13 cellular contexts compared by ENCODE assay signal in genomic region chrX:134184936-134185335, GRCh38. TPM values are rescaled to one million over a fixed set of nuclear protein-coding genes. Genes with fewer than 3 reads are reported as not detected.
"Had no signal": no experiment of that assay in that cellular context is flagged by ENCODE, and none has a peak within 500 bp of the region (broad histone marks: within the 10 kb centered on the region; RNA-seq: fewer than 3 reads in every experiment).

No MANE protein-coding gene starts in this region.

- H3K27me3 Mint-ChIP-seq: stimulated activated memory B cell treated with anti-CD40 and anti-IgM and Interleukin-4, amounts not matched to agents 10 μg/mL and 1 μg/mL and 100 μg/mL, for 72 hours had no signal

- H3K27ac Mint-ChIP-seq: stimulated activated memory B cell treated with anti-CD40 and anti-IgM and Interleukin-4, amounts not matched to agents 10 μg/mL and 1 μg/mL and 100 μg/mL, for 72 hours had no signal

- H3K9me3 Mint-ChIP-seq: naive thymus-derived CD4-positive, alpha-beta T cell; stimulated activated memory B cell treated with anti-CD40 and anti-IgM and Interleukin-4, amounts not matched to agents 10 μg/mL and 1 μg/mL and 100 μg/mL, for 72 hours had no signal

- H3K4me3 Mint-ChIP-seq: stimulated activated memory B cell treated with anti-CD40 and anti-IgM and Interleukin-4, amounts not matched to agents 10 μg/mL and 1 μg/mL and 100 μg/mL, for 72 hours had no signal

- DNase-seq: activated CD4-positive, alpha-beta T cell treated with anti-CD3 and anti-CD28 coated beads, Interleukin-2, amount 50 U/mL, for 48 hours; activated naive CD4-positive, alpha-beta T cell treated with Interleukin-2 at 50 U/mL for 16 hours; amniotic stem cell; caudate nucleus; left lung; mucosa of descending colon; naive thymus-derived CD4-positive, alpha-beta T cell; posterior cingulate gyrus; stimulated activated CD4-positive, alpha-beta T cell treated with anti-CD3 and anti-CD28 coated beads, Interleukin-2, amount 100 ng/mL, for 48 hours; trophoblast cell had no signal

- H3K36me3 Mint-ChIP-seq: stimulated activated memory B cell treated with anti-CD40 and anti-IgM and Interleukin-4, amounts not matched to agents 10 μg/mL and 1 μg/mL and 100 μg/mL, for 72 hours had no signal

- ATAC-seq: esophagus mucosa; left lung; mucosa of descending colon; naive thymus-derived CD4-positive, alpha-beta T cell; stimulated activated memory B cell treated with anti-CD40 and anti-IgM and Interleukin-4, amounts not matched to agents 10 μg/mL and 1 μg/mL and 100 μg/mL, for 72 hours had no signal

RNA-seq across cellular contexts. Expression of gene CCDC160, which starts 52.0 kb away (rescaled TPM):
- total RNA-seq: naive thymus-derived CD4-positive, alpha-beta T cell; right atrium auricular region had no signal
